Comparison of ENCODE assay signal across 1 cellular context in the genomic region with DNA sequence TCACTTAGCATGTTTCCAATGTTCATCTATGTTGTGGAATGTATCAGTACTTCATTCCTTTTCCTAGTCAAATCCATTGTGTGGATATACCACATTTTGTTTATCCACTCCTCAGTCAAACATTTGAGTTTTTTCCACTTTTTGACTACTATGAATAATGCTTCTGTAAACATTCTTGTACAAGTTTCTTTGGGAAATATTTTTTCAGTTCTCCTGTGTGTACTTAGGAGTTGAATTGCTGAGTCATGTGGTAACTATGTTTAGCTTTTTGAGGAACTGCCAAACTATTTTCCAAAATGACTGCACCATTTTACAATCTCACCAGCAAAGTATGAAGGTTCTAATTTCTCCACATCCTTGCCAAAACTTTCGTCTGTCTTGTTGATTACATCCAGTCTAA.
A peak's percentile ranks its signal among the peaks of the same experiment; 100 is the strongest.
TF ChIP-seq lines count a peak whose summit lies in the region.

No MANE protein-coding gene starts in this region.

TF ChIP-seq in HepG2, 621 proteins besides CTCF, POLR2A, EP300 and RAD21 (continued from another document and continues in another):
- TF ChIP-seq, protein P1, sequence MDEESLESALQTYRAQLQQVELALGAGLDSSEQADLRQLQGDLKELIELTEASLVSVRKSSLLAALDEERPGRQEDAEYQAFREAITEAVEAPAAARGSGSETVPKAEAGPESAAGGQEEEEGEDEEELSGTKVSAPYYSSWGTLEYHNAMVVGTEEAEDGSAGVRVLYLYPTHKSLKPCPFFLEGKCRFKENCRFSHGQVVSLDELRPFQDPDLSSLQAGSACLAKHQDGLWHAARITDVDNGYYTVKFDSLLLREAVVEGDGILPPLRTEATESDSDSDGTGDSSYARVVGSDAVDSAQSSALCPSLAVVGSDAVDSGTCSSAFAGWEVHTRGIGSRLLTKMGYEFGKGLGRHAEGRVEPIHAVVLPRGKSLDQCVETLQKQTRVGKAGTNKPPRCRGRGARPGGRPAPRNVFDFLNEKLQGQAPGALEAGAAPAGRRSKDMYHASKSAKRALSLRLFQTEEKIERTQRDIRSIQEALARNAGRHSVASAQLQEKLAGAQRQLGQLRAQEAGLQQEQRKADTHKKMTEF (CRISPR knock-in tag; IDR thresholded peaks at IDR 0.05): peak; percentile 92
- peak; percentile 88 for TF ChIP-seq ZSCAN9 (CRISPR knock-in tag; IDR thresholded peaks at IDR 0.05; ENCODE audit: borderline replicate concordance)
- no peak for TF ChIP-seq SPEN (CRISPR knock-in tag; IDR thresholded peaks at IDR 0.05; ENCODE audit: low read depth)
- no peak for TF ChIP-seq ZNF891 (CRISPR knock-in tag; IDR thresholded peaks at IDR 0.05)
- TF ChIP-seq SETDB1 (CRISPR knock-in tag; IDR thresholded peaks at IDR 0.05; ENCODE audit: borderline replicate concordance): no peak
- TF ChIP-seq ZC3H4 (CRISPR knock-in tag; IDR thresholded peaks at IDR 0.05; ENCODE audit: borderline replicate concordance): no peak
- no peak for TF ChIP-seq LRRFIP1 (CRISPR knock-in tag; conservative IDR thresholded peaks at IDR 0.05)
- TF ChIP-seq ZNF234 (CRISPR knock-in tag; conservative IDR thresholded peaks at IDR 0.05): no peak
- TF ChIP-seq, protein P2, sequence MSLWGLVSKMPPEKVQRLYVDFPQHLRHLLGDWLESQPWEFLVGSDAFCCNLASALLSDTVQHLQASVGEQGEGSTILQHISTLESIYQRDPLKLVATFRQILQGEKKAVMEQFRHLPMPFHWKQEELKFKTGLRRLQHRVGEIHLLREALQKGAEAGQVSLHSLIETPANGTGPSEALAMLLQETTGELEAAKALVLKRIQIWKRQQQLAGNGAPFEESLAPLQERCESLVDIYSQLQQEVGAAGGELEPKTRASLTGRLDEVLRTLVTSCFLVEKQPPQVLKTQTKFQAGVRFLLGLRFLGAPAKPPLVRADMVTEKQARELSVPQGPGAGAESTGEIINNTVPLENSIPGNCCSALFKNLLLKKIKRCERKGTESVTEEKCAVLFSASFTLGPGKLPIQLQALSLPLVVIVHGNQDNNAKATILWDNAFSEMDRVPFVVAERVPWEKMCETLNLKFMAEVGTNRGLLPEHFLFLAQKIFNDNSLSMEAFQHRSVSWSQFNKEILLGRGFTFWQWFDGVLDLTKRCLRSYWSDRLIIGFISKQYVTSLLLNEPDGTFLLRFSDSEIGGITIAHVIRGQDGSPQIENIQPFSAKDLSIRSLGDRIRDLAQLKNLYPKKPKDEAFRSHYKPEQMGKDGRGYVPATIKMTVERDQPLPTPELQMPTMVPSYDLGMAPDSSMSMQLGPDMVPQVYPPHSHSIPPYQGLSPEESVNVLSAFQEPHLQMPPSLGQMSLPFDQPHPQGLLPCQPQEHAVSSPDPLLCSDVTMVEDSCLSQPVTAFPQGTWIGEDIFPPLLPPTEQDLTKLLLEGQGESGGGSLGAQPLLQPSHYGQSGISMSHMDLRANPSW (CRISPR knock-in tag; IDR thresholded peaks at IDR 0.05; ENCODE audit: borderline replicate concordance): no peak
- TF ChIP-seq CEBPB (IDR thresholded peaks at IDR 0.05; ENCODE audit: borderline replicate concordance, low read depth, low read length): no peak
- no peak for TF ChIP-seq ZNF230 (CRISPR knock-in tag; IDR thresholded peaks at IDR 0.05)
- no peak for TF ChIP-seq MED8 (CRISPR knock-in tag; IDR thresholded peaks at IDR 0.05; ENCODE audit: insufficient replicate concordance)
- no peak for TF ChIP-seq POLR2G (IDR thresholded peaks at IDR 0.05; ENCODE audit: low read depth, low read length)
- no peak for TF ChIP-seq NFKB2 (CRISPR knock-in tag; IDR thresholded peaks at IDR 0.05; ENCODE audit: borderline replicate concordance)
- peak; percentile 88 for TF ChIP-seq NFE2 (CRISPR knock-in tag; IDR thresholded peaks at IDR 0.05)
- TF ChIP-seq TSC22D2 (CRISPR knock-in tag; IDR thresholded peaks at IDR 0.05; ENCODE audit: borderline replicate concordance): no peak
- no peak for TF ChIP-seq EZH2 (conservative IDR thresholded peaks at IDR 0.05; ENCODE audit: low read depth, low read length)
- TF ChIP-seq ZNF331 (CRISPR knock-in tag; IDR thresholded peaks at IDR 0.05): peak; percentile 34; the same call in 1 of the 2 replicates
- TF ChIP-seq NCOA5 (CRISPR knock-in tag; IDR thresholded peaks at IDR 0.05): no peak
- no peak for TF ChIP-seq GMEB1 (CRISPR knock-in tag; IDR thresholded peaks at IDR 0.05; ENCODE audit: borderline replicate concordance)
- TF ChIP-seq, protein P3, sequence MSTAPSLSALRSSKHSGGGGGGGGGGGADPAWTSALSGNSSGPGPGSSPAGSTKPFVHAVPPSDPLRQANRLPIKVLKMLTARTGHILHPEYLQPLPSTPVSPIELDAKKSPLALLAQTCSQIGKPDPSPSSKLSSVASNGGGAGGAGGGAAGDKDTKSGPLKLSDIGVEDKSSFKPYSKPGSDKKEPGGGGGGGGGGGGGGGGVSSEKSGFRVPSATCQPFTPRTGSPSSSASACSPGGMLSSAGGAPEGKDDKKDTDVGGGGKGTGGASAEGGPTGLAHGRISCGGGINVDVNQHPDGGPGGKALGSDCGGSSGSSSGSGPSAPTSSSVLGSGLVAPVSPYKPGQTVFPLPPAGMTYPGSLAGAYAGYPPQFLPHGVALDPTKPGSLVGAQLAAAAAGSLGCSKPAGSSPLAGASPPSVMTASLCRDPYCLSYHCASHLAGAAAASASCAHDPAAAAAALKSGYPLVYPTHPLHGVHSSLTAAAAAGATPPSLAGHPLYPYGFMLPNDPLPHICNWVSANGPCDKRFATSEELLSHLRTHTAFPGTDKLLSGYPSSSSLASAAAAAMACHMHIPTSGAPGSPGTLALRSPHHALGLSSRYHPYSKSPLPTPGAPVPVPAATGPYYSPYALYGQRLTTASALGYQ (CRISPR knock-in tag; IDR thresholded peaks at IDR 0.05): peak; percentile 77; the same call in 1 of the 2 replicates
- 0 out of 2 replicates have a peak, but pooled peaks have one; percentile 55 for TF ChIP-seq HBP1 (CRISPR knock-in tag; IDR thresholded peaks at IDR 0.05; ENCODE audit: low read depth)
- TF ChIP-seq TFDP1 (CRISPR knock-in tag; IDR thresholded peaks at IDR 0.05; ENCODE audit: borderline replicate concordance): no peak
- TF ChIP-seq ZFP36L1 (CRISPR knock-in tag; IDR thresholded peaks at IDR 0.05): no peak
- TF ChIP-seq IKZF1 (IDR thresholded peaks at IDR 0.05): no peak
- TF ChIP-seq, protein P4, sequence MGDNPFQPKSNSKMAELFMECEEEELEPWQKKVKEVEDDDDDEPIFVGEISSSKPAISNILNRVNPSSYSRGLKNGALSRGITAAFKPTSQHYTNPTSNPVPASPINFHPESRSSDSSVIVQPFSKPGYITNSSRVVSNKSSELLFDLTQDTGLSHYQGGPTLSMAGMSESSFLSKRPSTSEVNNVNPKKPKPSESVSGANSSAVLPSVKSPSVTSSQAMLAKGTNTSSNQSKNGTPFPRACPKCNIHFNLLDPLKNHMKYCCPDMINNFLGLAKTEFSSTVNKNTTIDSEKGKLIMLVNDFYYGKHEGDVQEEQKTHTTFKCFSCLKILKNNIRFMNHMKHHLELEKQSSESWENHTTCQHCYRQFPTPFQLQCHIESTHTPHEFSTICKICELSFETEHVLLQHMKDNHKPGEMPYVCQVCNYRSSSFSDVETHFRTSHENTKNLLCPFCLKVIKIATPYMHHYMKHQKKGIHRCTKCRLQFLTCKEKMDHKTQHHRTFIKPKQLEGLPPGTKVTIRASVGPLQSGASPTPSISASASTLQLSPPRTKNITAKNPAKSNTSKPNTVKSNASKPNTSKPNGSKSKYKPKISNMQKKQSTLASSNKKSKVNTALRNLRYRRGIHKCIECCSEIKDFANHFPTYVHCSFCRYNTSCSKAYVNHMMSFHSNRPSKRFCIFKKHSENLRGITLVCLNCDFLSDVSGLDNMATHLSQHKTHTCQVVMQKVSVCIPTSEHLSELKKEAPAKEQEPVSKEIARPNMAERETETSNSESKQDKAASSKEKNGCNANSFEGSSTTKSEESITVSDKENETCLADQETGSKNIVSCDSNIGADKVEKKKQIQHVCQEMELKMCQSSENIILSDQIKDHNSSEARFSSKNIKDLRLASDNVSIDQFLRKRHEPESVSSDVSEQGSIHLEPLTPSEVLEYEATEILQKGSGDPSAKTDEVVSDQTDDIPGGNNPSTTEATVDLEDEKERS (CRISPR knock-in tag; IDR thresholded peaks at IDR 0.05): no peak
- TF ChIP-seq ZNF816 (CRISPR knock-in tag; IDR thresholded peaks at IDR 0.05; ENCODE audit: borderline replicate concordance): peak; percentile 55; the same call in 1 of the 2 replicates
- TF ChIP-seq, protein P5, sequence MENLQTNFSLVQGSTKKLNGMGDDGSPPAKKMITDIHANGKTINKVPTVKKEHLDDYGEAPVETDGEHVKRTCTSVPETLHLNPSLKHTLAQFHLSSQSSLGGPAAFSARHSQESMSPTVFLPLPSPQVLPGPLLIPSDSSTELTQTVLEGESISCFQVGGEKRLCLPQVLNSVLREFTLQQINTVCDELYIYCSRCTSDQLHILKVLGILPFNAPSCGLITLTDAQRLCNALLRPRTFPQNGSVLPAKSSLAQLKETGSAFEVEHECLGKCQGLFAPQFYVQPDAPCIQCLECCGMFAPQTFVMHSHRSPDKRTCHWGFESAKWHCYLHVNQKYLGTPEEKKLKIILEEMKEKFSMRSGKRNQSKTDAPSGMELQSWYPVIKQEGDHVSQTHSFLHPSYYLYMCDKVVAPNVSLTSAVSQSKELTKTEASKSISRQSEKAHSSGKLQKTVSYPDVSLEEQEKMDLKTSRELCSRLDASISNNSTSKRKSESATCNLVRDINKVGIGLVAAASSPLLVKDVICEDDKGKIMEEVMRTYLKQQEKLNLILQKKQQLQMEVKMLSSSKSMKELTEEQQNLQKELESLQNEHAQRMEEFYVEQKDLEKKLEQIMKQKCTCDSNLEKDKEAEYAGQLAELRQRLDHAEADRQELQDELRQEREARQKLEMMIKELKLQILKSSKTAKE (CRISPR knock-in tag; IDR thresholded peaks at IDR 0.05; ENCODE audit: borderline replicate concordance): no peak
- no peak for TF ChIP-seq NR1H2 (CRISPR knock-in tag; IDR thresholded peaks at IDR 0.05; ENCODE audit: borderline replicate concordance, low read depth)
- TF ChIP-seq SMC3 (IDR thresholded peaks at IDR 0.05; ENCODE audit: low read length): 0 out of 2 replicates have a peak, but pooled peaks have one; percentile 3
- no peak for TF ChIP-seq ZXDC (CRISPR knock-in tag; IDR thresholded peaks at IDR 0.05)
- no peak for TF ChIP-seq WIZ (CRISPR knock-in tag; IDR thresholded peaks at IDR 0.05)
- no peak for TF ChIP-seq CBX5 (CRISPR knock-in tag; IDR thresholded peaks at IDR 0.05; ENCODE audit: borderline replicate concordance)
